Comparison of ENCODE assay signal across 14 cellular contexts in the genomic region with DNA sequence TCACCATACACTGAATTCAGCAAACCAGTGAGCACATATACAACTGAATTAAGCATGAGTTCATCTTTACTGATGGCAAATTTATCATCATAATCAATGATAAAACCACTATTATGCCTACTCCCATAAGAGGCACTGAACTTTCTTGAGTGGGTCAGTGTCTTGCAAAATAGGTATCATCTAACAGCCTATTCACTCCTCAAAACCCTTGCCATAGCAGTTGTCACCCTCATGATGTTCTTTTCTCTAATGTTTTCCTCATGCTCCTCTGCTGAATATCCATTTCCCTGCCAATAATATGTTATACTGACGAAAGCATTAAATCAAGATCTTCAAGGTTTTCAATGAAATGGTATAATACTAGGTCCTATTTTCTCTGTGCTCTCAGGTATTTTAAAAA. TPM values are rescaled to one million over a fixed set of nuclear protein-coding genes. Genes with fewer than 3 reads are reported as not detected.
DNase-seq lines count a peak whose midpoint lies in the region; ATAC-seq and TF ChIP-seq lines count a peak whose summit lies in the region.
"Had no signal": no experiment of that assay in that cellular context is flagged by ENCODE, and none has a peak within 500 bp of the region (broad histone marks: within the 10 kb centered on the region; RNA-seq: fewer than 3 reads in every experiment).

No MANE protein-coding gene starts in this region.

- H3K4me1 ChIP-seq in left ventricle myocardium inferior = peaks cover 100% of the 10 kb centered on the region
- H3K4me1 ChIP-seq in heart left ventricle = peaks cover 12 to 96% (median 70%) of the 10 kb centered on the region in 12 donors

- peaks cover 28% of the 10 kb centered on the region for H3K36me3 Mint-ChIP-seq in activated T-helper 1 cell treated with anti-CD3 and anti-CD28 coated beads, Interleukin-12 subunit alpha, Interleukin-12 subunit beta, Interleukin-2, Interleukin-4 antibody, amounts not matched to agents 30 ng/mL and 10 ng/mL and 1 ng/mL, durations not matched to agents 14 hours and 24 hours and 36 hours (ENCODE audit: low read depth)
- peaks cover 13% of the 10 kb centered on the region for H3K36me3 Mint-ChIP-seq in memory B cell

- H3K27me3 Mint-ChIP-seq in activated T-helper 1 cell treated with anti-CD3 and anti-CD28 coated beads, Interleukin-12 subunit alpha, Interleukin-12 subunit beta, Interleukin-2, Interleukin-4 antibody, amounts not matched to agents 30 ng/mL and 10 ng/mL and 1 ng/mL, durations not matched to agents 14 hours and 24 hours and 36 hours (ENCODE audit: insufficient read depth) = peaks cover 2% of the 10 kb centered on the region
- no peaks in the 10 kb centered on the region for H3K27me3 Mint-ChIP-seq in memory B cell

- WGBS in heart left ventricle, 4 donors = 75 to 85% (median 78%) methylated on average over 1 of the region's 1 CpG

- no peak for TF ChIP-seq POLR2A in heart left ventricle (IDR thresholded peaks at IDR 0.05)

- peak overlapping the region; percentile 47 for H3K27ac ChIP-seq in left ventricle myocardium inferior (replicated peaks)
- H3K27ac ChIP-seq in heart left ventricle = peak overlapping the region in 5 of 12 donors; percentile 18 to 52 (median 46)
- H3K27ac ChIP-seq in caudate nucleus (ENCODE audit: low read depth, low read length) = no peak overlapping the region
- H3K27ac ChIP-seq: epithelial cell of prostate had no signal

- H3K4me1 Mint-ChIP-seq in activated T-helper 1 cell treated with anti-CD3 and anti-CD28 coated beads, Interleukin-12 subunit alpha, Interleukin-12 subunit beta, Interleukin-2, Interleukin-4 antibody, amounts not matched to agents 30 ng/mL and 10 ng/mL and 1 ng/mL, durations not matched to agents 14 hours and 24 hours and 36 hours (ENCODE audit: low read depth) = peaks cover 70% of the 10 kb centered on the region
- peaks cover 58% of the 10 kb centered on the region for H3K4me1 Mint-ChIP-seq in memory B cell

- no peaks in the 10 kb centered on the region for H3K9me3 ChIP-seq in left ventricle myocardium inferior (replicated peaks)
- no peaks in the 10 kb centered on the region for H3K9me3 ChIP-seq in heart left ventricle
- H3K9me3 ChIP-seq: HAP-1 had no signal

- intact Hi-C loops in left ventricle myocardium inferior (cut with micrococcal nuclease) (no loop called here), heart left ventricle (cut with DNase I) (loop anchor here in 2 of 10 donors (10.0 kb wide), 2 partner anchors 142 to 352 kb away; no protein-coding TSS in a partner anchor)
- intact Hi-C loops in activated T-helper 1 cell treated with anti-CD3 and anti-CD28 coated beads, Interleukin-12 subunit alpha, Interleukin-12 subunit beta, Interleukin-2, Interleukin-4 antibody, amounts not matched to agents 30 ng/mL and 10 ng/mL and 1 ng/mL, durations not matched to agents 14 hours and 24 hours and 36 hours (cut with micrococcal nuclease) = loop anchor here (10.0 kb wide), 1 partner anchor 1428 kb away; no protein-coding TSS in a partner anchor

- no peaks in the 10 kb centered on the region for H3K9me3 Mint-ChIP-seq in activated T-helper 1 cell treated with anti-CD3 and anti-CD28 coated beads, Interleukin-12 subunit alpha, Interleukin-12 subunit beta, Interleukin-2, Interleukin-4 antibody, amounts not matched to agents 30 ng/mL and 10 ng/mL and 1 ng/mL, durations not matched to agents 14 hours and 24 hours and 36 hours
- H3K9me3 Mint-ChIP-seq in memory B cell = no peaks in the 10 kb centered on the region

- peaks cover 4% of the 10 kb centered on the region for H3K36me3 ChIP-seq in left ventricle myocardium inferior
- H3K36me3 ChIP-seq in heart left ventricle = peaks cover 0 to 22% (median 21%) of the 10 kb centered on the region in 9 donors

- H3K4me3 ChIP-seq in left ventricle myocardium inferior (no peak overlapping the region), heart left ventricle (peak overlapping the region in 2 of 12 donors; percentile 4)
- H3K4me3 ChIP-seq: HAP-1 had no signal

- H3K4me3 Mint-ChIP-seq in activated T-helper 1 cell treated with anti-CD3 and anti-CD28 coated beads, Interleukin-12 subunit alpha, Interleukin-12 subunit beta, Interleukin-2, Interleukin-4 antibody, amounts not matched to agents 30 ng/mL and 10 ng/mL and 1 ng/mL, durations not matched to agents 14 hours and 24 hours and 36 hours = no peak overlapping the region
- H3K4me3 Mint-ChIP-seq in memory B cell = peak overlapping the region; percentile 21

- no peak for TF ChIP-seq CTCF in left ventricle myocardium inferior (IDR thresholded peaks at IDR 0.05; ENCODE audit: borderline replicate concordance)
- no peak for TF ChIP-seq CTCF in heart left ventricle (IDR thresholded peaks at IDR 0.05)

- peak overlapping the region; percentile 49 for H3K27ac Mint-ChIP-seq in activated T-helper 1 cell treated with anti-CD3 and anti-CD28 coated beads, Interleukin-12 subunit alpha, Interleukin-12 subunit beta, Interleukin-2, Interleukin-4 antibody, amounts not matched to agents 30 ng/mL and 10 ng/mL and 1 ng/mL, durations not matched to agents 14 hours and 24 hours and 36 hours
- H3K27ac Mint-ChIP-seq in memory B cell = peak overlapping the region; percentile 72

- no peak for DNase-seq in left ventricle myocardium inferior
- no peak for DNase-seq in heart left ventricle
- no peak for DNase-seq in activated T-helper 1 cell treated with anti-CD3 and anti-CD28 coated beads, Interleukin-12 subunit alpha, Interleukin-12 subunit beta, Interleukin-2, Interleukin-4 antibody, amounts not matched to agents 30 ng/mL and 10 ng/mL and 1 ng/mL, durations not matched to agents 14 hours and 24 hours and 36 hours (ENCODE audit: low spot score)
- no peak for DNase-seq in memory B cell (ENCODE audit: low spot score in 2 of 2)
- no peak for DNase-seq in caudate nucleus (lab: John Stamatoyannopoulos, UW)
- no peak for DNase-seq in A172 (ENCODE audit: low spot score)
- DNase-seq in kidney tubule cell (ENCODE audit: low spot score) = no peak
- DNase-seq: activated gamma-delta T cell; AML-193; central memory CD4-positive, alpha-beta T cell; NCI-H2227 treated with DMSO at 0.1 percent for 48 hours had no signal

- H3K27me3 ChIP-seq in left ventricle myocardium inferior (ENCODE audit: low read depth) (no peaks in the 10 kb centered on the region), heart left ventricle (no peaks in the 10 kb centered on the region)

- no peak for ATAC-seq in heart left ventricle
- ATAC-seq in memory B cell (ENCODE audit: low read depth) = no peak
- ATAC-seq in GM21717 (IDR thresholded peaks at IDR 0.05; ENCODE audit: unreplicated experiment) = no peak

RNA-seq across cellular contexts. Expression of gene ARGLU1, which starts 5.6 kb away (rescaled TPM):
- 29.0 TPM for total RNA-seq in left ventricle myocardium inferior
- total RNA-seq in heart left ventricle = 10 to 100 TPM; 14.2 to 35.6 (median 28.1) TPM
- polyA plus RNA-seq in heart left ventricle = 10 to 100 TPM; 25.7 to 54.0 TPM
- 89.8 and 91.5 TPM in 2 replicates for total RNA-seq in activated T-helper 1 cell treated with anti-CD3 and anti-CD28 coated beads, Interleukin-12 subunit alpha, Interleukin-12 subunit beta, Interleukin-2, Interleukin-4 antibody, amounts not matched to agents 30 ng/mL and 10 ng/mL and 1 ng/mL, durations not matched to agents 14 hours and 24 hours and 36 hours
- 35.9 and 41.8 TPM in 2 replicates for total RNA-seq in A172 (2014; rRNA removed; shearing (Covaris generic))

RNA-seq across cellular contexts. Expression of gene EFNB2, which starts 26.8 kb away (rescaled TPM):
- total RNA-seq in left ventricle myocardium inferior (10.1 TPM), heart left ventricle (10 to 100 TPM in 7 of 9 donors, 1 to 10 TPM in 2; 8.6 to 20.2 (median 12.7) TPM)
- 10 to 100 TPM in 1 of 2 donors, 1 to 10 TPM in 1; 7.3 to 17.7 TPM for polyA plus RNA-seq in heart left ventricle
- 0.44 and 0.51 TPM in 2 replicates for total RNA-seq in activated T-helper 1 cell treated with anti-CD3 and anti-CD28 coated beads, Interleukin-12 subunit alpha, Interleukin-12 subunit beta, Interleukin-2, Interleukin-4 antibody, amounts not matched to agents 30 ng/mL and 10 ng/mL and 1 ng/mL, durations not matched to agents 14 hours and 24 hours and 36 hours
- total RNA-seq in A172 (2014; rRNA removed; shearing (Covaris generic)) = 7.8 and 8.1 TPM in 2 replicates
